ENCODE assay signal across 15 cellular contexts in genomic region chr6:140960566-140960965, GRCh38.
"Had no signal": no experiment of that assay in that cellular context is flagged by ENCODE, and none has a peak within 500 bp of the region (broad histone marks: within the 10 kb centered on the region; RNA-seq: fewer than 3 reads in every experiment).

No MANE protein-coding gene starts in this region.

- H3K27ac ChIP-seq: cardiac muscle cell, right atrium auricular region, skin epidermis, upper lobe of left lung had no signal

- H3K4me3 ChIP-seq: cardiac muscle cell, right atrium auricular region, skin epidermis, upper lobe of left lung had no signal

- H3K27me3 ChIP-seq: cardiac muscle cell, right atrium auricular region, upper lobe of left lung had no signal

- ATAC-seq: activated CD4-positive, CD25-positive, alpha-beta regulatory T cell treated with anti-CD3 and anti-CD28 coated beads, Interleukin-2, amount 50 U/mL, for 24 hours; esophagus mucosa; natural killer cell treated with Interleukin-12 subunit alpha and Interleukin-12 subunit beta and Interleukin-15 and Interleukin-18, amount 100 ng/mL, for 72 hours; stimulated activated naive CD8-positive, alpha-beta T cell treated with anti-CD3 and anti-CD28 coated beads, Interleukin-15, Interleukin-2, amounts not matched to agents 100 U/mL and 50 U/mL, for 24 hours had no signal

- H3K9me3 ChIP-seq: right atrium auricular region, upper lobe of left lung had no signal

- H3K36me3 ChIP-seq: cardiac muscle cell, right atrium auricular region, upper lobe of left lung had no signal

- DNase-seq: activated naive CD8-positive, alpha-beta T cell treated with anti-CD3 and anti-CD28 coated beads, Interleukin-2, amount 10 ng/mL, durations not matched to agents 7 days and 5 days; anterior cingulate cortex; foreskin melanocyte; head of caudate nucleus; mesendoderm; posterior cingulate gyrus; stimulated activated naive CD8-positive, alpha-beta T cell treated with anti-CD3 and anti-CD28 coated beads, Interleukin-15, Interleukin-2, amounts not matched to agents 100 U/mL and 50 U/mL, for 24 hours; T-helper 9 cell; upper lobe of left lung had no signal

- H3K4me1 ChIP-seq: right atrium auricular region, upper lobe of left lung had no signal
